In genomic region chr16:721765-722481, GRCh38 we compare ENCODE assay signal across 8 cellular contexts. TPM values are rescaled to one million over a fixed set of nuclear protein-coding genes. Genes with fewer than 3 reads are reported as not detected.
DNase-seq lines count a peak whose midpoint lies in the region; FAIRE-seq and TF ChIP-seq lines count a peak whose summit lies in the region.

No MANE protein-coding gene starts in this region.

- DNase-seq in BJ (ENCODE audit: low read depth) = no peak
- no peak for DNase-seq in LNCaP clone FGC (ENCODE audit: low read depth)
- no peak for DNase-seq in chondrocyte (ENCODE audit: low spot score)
- no peak for DNase-seq in GM19240 (ENCODE audit: insufficient read length, low spot score)
- DNase-seq in GM19239 (ENCODE audit: insufficient read length, low spot score) = no peak
- no peak for DNase-seq in amygdala (lab: John Stamatoyannopoulos, UW)
- no peak for DNase-seq in activated effector memory CD4-positive, alpha-beta T cell treated with anti-CD3 and anti-CD28 coated beads, Interleukin-2, amount 50 U/mL, for 16 hours

- H3K27me3 ChIP-seq in BJ (ENCODE audit: control insufficient read depth, insufficient read depth, low read length) (no peaks in the 10 kb centered on the region), neural cell (ENCODE audit: insufficient read depth, low read depth, low read length) (no peaks in the 10 kb centered on the region)

- H3K9me3 ChIP-seq in neural cell (ENCODE audit: low read length) = no peaks in the 10 kb centered on the region

- H3K36me3 ChIP-seq in BJ (ENCODE audit: control insufficient read depth, insufficient read depth, low read length) (peaks cover 2% of the 10 kb centered on the region; the same call in 1 of the 2 replicates), neural cell (ENCODE audit: insufficient read depth, low read length) (no peaks in the 10 kb centered on the region)

- FAIRE-seq in GM19239 (lab: Jason Lieb, UNC) = no peak

- H3K27me3 Mint-ChIP-seq in chondrocyte (ENCODE audit: low read depth) = no peaks in the 10 kb centered on the region

- peak overlapping the region; percentile 90 for H3K9ac ChIP-seq in neural cell (ENCODE audit: low read length)

- H3K4me3 ChIP-seq in BJ (ENCODE audit: low read depth, low read length) (peak overlapping the region; percentile 74), LNCaP clone FGC (ENCODE audit: low read depth, low read length) (peak overlapping the region; percentile 92), neural cell (ENCODE audit: low read length) (peak overlapping the region; percentile 95)

- H3F3A ChIP-seq in neural cell (ENCODE audit: insufficient read depth, low read length, poor library complexity, severe bottlenecking) = no peaks in the 10 kb centered on the region

- no peak for TF ChIP-seq CTCF in BJ (IDR thresholded peaks at IDR 0.05; ENCODE audit: insufficient read depth, low read depth, low read length)
- TF ChIP-seq CTCF in LNCaP clone FGC (IDR thresholded peaks at IDR 0.05; ENCODE audit: control insufficient read depth, extremely low read depth, insufficient read depth) = no peak
- no peak for TF ChIP-seq CTCF in chondrocyte (IDR thresholded peaks at IDR 0.05)
- TF ChIP-seq CTCF in neural cell (IDR thresholded peaks at IDR 0.05; ENCODE audit: poor library complexity, severe bottlenecking) = no peak

- peak overlapping the region; percentile 48 for H3K4me3 Mint-ChIP-seq in chondrocyte (ENCODE audit: unreplicated experiment)

- no peak overlapping the region for H3K27ac ChIP-seq in neural cell (ENCODE audit: low read length)

- no peak for TF ChIP-seq EP300 in neural cell (conservative IDR thresholded peaks at IDR 0.05; ENCODE audit: poor library complexity, severe bottlenecking)

- H3K36me3 Mint-ChIP-seq in chondrocyte (ENCODE audit: low read depth) = no peaks in the 10 kb centered on the region

- H3K4me1 Mint-ChIP-seq in chondrocyte (ENCODE audit: low read depth) = peaks cover 17% of the 10 kb centered on the region

- POLR2A ChIA-PET in BJ (lab: Charles Lee) = no interaction called here

- H3K79me2 ChIP-seq in neural cell (replicated peaks; ENCODE audit: insufficient read depth, low read length) = peaks cover 6% of the 10 kb centered on the region

- H2AFZ ChIP-seq in neural cell (ENCODE audit: low read depth, low read length) = no peak overlapping the region

- CTCF ChIA-PET in BJ (lab: Yijun Ruan, JAX) = interaction anchor here (1.1 to 1.6 kb wide), 5 partner anchors 8 to 384 kb away, joined by 3 to 6 read pairs (median 4); no protein-coding TSS in a partner anchor

- no peaks in the 10 kb centered on the region for H3K9me3 Mint-ChIP-seq in chondrocyte (ENCODE audit: low read depth)

- no peaks in the 10 kb centered on the region for H4K20me1 ChIP-seq in neural cell (ENCODE audit: insufficient read depth)

- peak overlapping the region; percentile 49 for H3K27ac Mint-ChIP-seq in chondrocyte (ENCODE audit: unreplicated experiment)

- H3K4me2 ChIP-seq in neural cell (ENCODE audit: low read length) = peak overlapping the region; percentile 55

- no peaks in the 10 kb centered on the region for H3K9me2 ChIP-seq in neural cell (ENCODE audit: insufficient read depth, low read length)

- TF ChIP-seq RAD21 in neural cell (conservative IDR thresholded peaks at IDR 0.05) = no peak

TF ChIP-seq in neural cell, 6 proteins besides CTCF, POLR2A, EP300 and RAD21:
- TF ChIP-seq SMC3 (conservative IDR thresholded peaks at IDR 0.05; ENCODE audit: poor library complexity) (no peak), REST (IDR thresholded peaks at IDR 0.05; ENCODE audit: borderline replicate concordance) (no peak), POLR2AphosphoS5 (IDR thresholded peaks at IDR 0.05) (no peak), EZH2 (IDR thresholded peaks at IDR 0.05; ENCODE audit: borderline replicate concordance, insufficient read depth, low read length, poor library complexity, severe bottlenecking) (no peak), TAF1 (IDR thresholded peaks at IDR 0.05; ENCODE audit: low read depth) (no peak), MXI1 (conservative IDR thresholded peaks at IDR 0.05; ENCODE audit: poor library complexity, severe bottlenecking) (no peak)

RNA-seq across cellular contexts. Expression of gene ANTKMT, which starts 1.0 kb away (rescaled TPM):
- 7.7 and 10.7 TPM in 2 replicates for polyA plus RNA-seq in BJ (2011; rRNA removed)
- polyA minus RNA-seq in BJ (2011; rRNA and poly(A)+ RNA removed) = 1.1 and 1.9 TPM in 2 replicates
- 31.6 to 42.4 TPM (median 38.2 TPM) in 3 replicates for total RNA-seq in chondrocyte
- polyA plus RNA-seq in neural cell = 73.4 and 98.7 TPM in 2 replicates
- 10.5 and 18.7 TPM in 2 replicates for polyA minus RNA-seq in neural cell

RNA-seq across cellular contexts. Expression of gene CCDC78, which starts 4.3 kb away (rescaled TPM):
- 0.77 and 2.4 TPM in 2 replicates for polyA plus RNA-seq in BJ (2011; rRNA removed)
- 0.21 and 0.57 TPM in 2 replicates for polyA minus RNA-seq in BJ (2011; rRNA and poly(A)+ RNA removed)
- 1.8 to 3.9 TPM (median 2.5 TPM) in 3 replicates for total RNA-seq in chondrocyte
- polyA plus RNA-seq in neural cell = 8.8 and 10.7 TPM in 2 replicates
- polyA minus RNA-seq in neural cell = 3.6 and 5.8 TPM in 2 replicates

RNA-seq across cellular contexts. Expression of gene HAGHL, which starts 5.0 kb away (rescaled TPM):
- 4.3 and 7.0 TPM in 2 replicates for polyA plus RNA-seq in BJ (2011; rRNA removed)
- polyA minus RNA-seq in BJ (2011; rRNA and poly(A)+ RNA removed) = 2.1 and 2.9 TPM in 2 replicates
- total RNA-seq in chondrocyte = 7.9 to 20.6 TPM (median 15.0 TPM) in 3 replicates
- polyA plus RNA-seq in neural cell = 28.3 and 37.6 TPM in 2 replicates
- 5.4 and 8.0 TPM in 2 replicates for polyA minus RNA-seq in neural cell

RNA-seq across cellular contexts. Expression of gene METRN, which starts 7.0 kb away (rescaled TPM):
- 33.7 and 40.3 TPM in 2 replicates for polyA plus RNA-seq in BJ (2011; rRNA removed)
- polyA minus RNA-seq in BJ (2011; rRNA and poly(A)+ RNA removed) = 11.3 and 16.7 TPM in 2 replicates
- total RNA-seq in chondrocyte = 50.7 to 62.3 TPM (median 58.5 TPM) in 3 replicates
- 37.6 and 56.1 TPM in 2 replicates for polyA plus RNA-seq in neural cell
- 16.4 and 20.0 TPM in 2 replicates for polyA minus RNA-seq in neural cell

RNA-seq across cellular contexts. Expression of gene FBXL16, which starts 16.3 kb away (rescaled TPM):
- polyA plus RNA-seq in BJ (2011; rRNA removed) (0.32 and 0.67 TPM in 2 replicates), neural cell (3.4 and 6.1 TPM in 2 replicates)
- 0.05 and 0.31 TPM in 2 replicates for polyA minus RNA-seq in BJ (2011; rRNA and poly(A)+ RNA removed)
- total RNA-seq in chondrocyte = 0.53 to 0.87 TPM (median 0.82 TPM) in 3 replicates
- polyA minus RNA-seq in neural cell = 8.0 and 10.8 TPM in 2 replicates
